ENCODE assay signal across 27 cellular contexts in genomic region chr13:111292710-111293485, GRCh38. TPM values are rescaled to one million over a fixed set of nuclear protein-coding genes. Genes with fewer than 3 reads are reported as not detected.
"Had no signal": no experiment of that assay in that cellular context is flagged by ENCODE, and none has a peak within 500 bp of the region (broad histone marks: within the 10 kb centered on the region; RNA-seq: fewer than 3 reads in every experiment).

No MANE protein-coding gene starts in this region.

- H3K27me3 Mint-ChIP-seq: stimulated activated naive B cell treated with anti-CD40 and anti-IgM and Interleukin-4, amounts not matched to agents 10 μg/mL and 1 μg/mL and 100 μg/mL, for 72 hours; stimulated activated naive CD8-positive, alpha-beta T cell treated with anti-CD3 and anti-CD28 coated beads, Interleukin-15, amount 100 ng/mL, for 72 hours had no signal

- H3K27ac ChIP-seq: coronary artery, foreskin keratinocyte, heart left ventricle, ovary, prostate gland, skin epidermis, thoracic aorta, transverse colon had no signal

- H3K27me3 ChIP-seq: foreskin keratinocyte, heart left ventricle, ovary, transverse colon had no signal

- H3K4me3 Mint-ChIP-seq: endodermal cell; natural killer cell; neural crest cell; stimulated activated naive B cell treated with anti-CD40 and anti-IgM and Interleukin-4, amounts not matched to agents 10 μg/mL and 1 μg/mL and 100 μg/mL, for 72 hours; stimulated activated naive CD8-positive, alpha-beta T cell treated with anti-CD3 and anti-CD28 coated beads, Interleukin-15, amount 100 ng/mL, for 72 hours had no signal

- H3K9me3 ChIP-seq: heart left ventricle, ovary, prostate gland, thoracic aorta, transverse colon had no signal

- ATAC-seq: foreskin keratinocyte; heart left ventricle; left colon; left ventricle myocardium superior; natural killer cell; sciatic nerve; stimulated activated naive B cell treated with anti-CD40 and anti-IgM and Interleukin-4, amounts not matched to agents 10 μg/mL and 1 μg/mL and 100 μg/mL, for 72 hours; stimulated activated naive CD8-positive, alpha-beta T cell treated with anti-CD3 and anti-CD28 coated beads, Interleukin-15, amount 100 ng/mL, for 72 hours had no signal

- H3K4me1 ChIP-seq: foreskin keratinocyte, heart left ventricle, prostate gland, transverse colon had no signal

- H3K4me3 ChIP-seq: coronary artery, heart left ventricle, lung, ovary, prostate gland, skin epidermis, thoracic aorta, transverse colon had no signal

- H3K27ac Mint-ChIP-seq: endodermal cell; natural killer cell; stimulated activated naive B cell treated with anti-CD40 and anti-IgM and Interleukin-4, amounts not matched to agents 10 μg/mL and 1 μg/mL and 100 μg/mL, for 72 hours; stimulated activated naive CD8-positive, alpha-beta T cell treated with anti-CD3 and anti-CD28 coated beads, Interleukin-15, amount 100 ng/mL, for 72 hours had no signal

- H3K4me1 Mint-ChIP-seq: neural crest cell had no signal

- H3K36me3 ChIP-seq: ovary had no signal

- DNase-seq: effector CD4-positive, alpha-beta T cell; endodermal cell; erythroblast; foreskin keratinocyte; heart left ventricle; hippocampal formation; left colon; left ventricle myocardium superior; natural killer cell; ovary; stimulated activated CD4-positive, alpha-beta T cell treated with anti-CD3 and anti-CD28 coated beads, Interleukin-2, amount 100 ng/mL, for 24 hours; stimulated activated CD4-positive, alpha-beta T cell treated with anti-CD3 and anti-CD28 coated beads, Interleukin-4, amount 100 ng/mL, for 4 hours; stimulated activated naive B cell treated with anti-CD40 and anti-IgM and Interleukin-4, amounts not matched to agents 10 μg/mL and 1 μg/mL and 100 μg/mL, for 72 hours; stimulated activated naive CD8-positive, alpha-beta T cell treated with anti-CD3 and anti-CD28 coated beads, Interleukin-15, amount 100 ng/mL, for 72 hours; transverse colon had no signal

RNA-seq across cellular contexts. Expression of gene TEX29, which starts 27.5 kb away (rescaled TPM):
- total RNA-seq: endothelial cell of umbilical vein, foreskin keratinocyte, glomerular endothelial cell, kidney epithelial cell, natural killer cell, neural crest cell, subcutaneous adipose tissue, thoracic aorta, transverse colon, ureter had no signal
